ENCODE assay signal across 8 cellular contexts in the genomic region with DNA sequence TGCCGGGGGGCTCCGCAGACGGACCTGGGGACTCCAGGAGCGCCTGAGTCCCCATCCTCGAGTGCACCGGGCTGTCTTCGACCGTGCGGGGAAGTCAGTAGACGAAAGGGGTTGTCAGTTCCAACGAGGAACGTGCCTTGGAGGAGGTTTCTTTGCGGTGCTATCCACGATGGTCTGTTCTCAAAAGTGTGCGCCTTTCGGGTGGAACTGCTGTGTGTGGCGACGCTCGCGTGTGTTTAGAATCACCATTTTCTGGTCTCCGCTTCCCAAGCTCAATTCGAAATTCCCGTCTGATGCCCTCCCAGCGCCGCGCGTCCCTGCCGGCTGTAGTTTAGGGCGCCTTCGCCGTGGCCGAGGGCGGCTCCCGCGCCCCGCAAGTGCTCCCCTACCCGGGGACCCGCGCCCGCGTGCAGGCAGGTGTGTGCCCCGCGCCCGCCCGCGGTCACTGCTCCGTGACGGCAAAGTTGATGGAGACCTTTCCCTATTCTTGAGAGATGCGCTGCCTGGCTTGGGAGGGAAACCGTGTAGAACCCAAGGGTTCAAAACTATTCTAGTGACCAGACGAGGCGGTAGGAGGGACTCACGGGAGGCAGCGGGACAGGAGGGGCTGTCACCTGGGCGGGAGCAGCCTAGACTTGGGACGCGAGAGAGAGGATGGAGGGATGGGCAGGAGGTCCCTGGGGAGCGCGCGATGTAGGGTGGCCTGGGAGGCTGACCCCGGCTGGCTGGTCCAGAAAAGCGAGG. TPM values are rescaled to one million over a fixed set of nuclear protein-coding genes. Genes with fewer than 3 reads are reported as not detected.
DNase-seq lines count a peak whose midpoint lies in the region; ATAC-seq and TF ChIP-seq lines count a peak whose summit lies in the region.

No MANE protein-coding gene starts in this region.

- no peak for TF ChIP-seq CTCF in Peyer's patch (IDR thresholded peaks at IDR 0.05)
- TF ChIP-seq CTCF in fibroblast of mammary gland (conservative IDR thresholded peaks at IDR 0.05; ENCODE audit: control insufficient read depth, insufficient read depth, low read depth, low read length) = no peak
- TF ChIP-seq CTCF in osteocyte (IDR thresholded peaks at IDR 0.05) = no peak

- H3K36me3 ChIP-seq in Peyer's patch = no peaks in the 10 kb centered on the region
- no peaks in the 10 kb centered on the region for H3K36me3 ChIP-seq in Karpas-422 (ENCODE audit: insufficient read depth, low read length)

- peak overlapping the region; percentile 19 to 53 (median 34) for H3K4me3 ChIP-seq in Peyer's patch
- peak overlapping the region; percentile 45 for H3K4me3 ChIP-seq in fibroblast of mammary gland (ENCODE audit: control insufficient read depth, low read depth, low read length)
- no peak overlapping the region for H3K4me3 ChIP-seq in Karpas-422 (ENCODE audit: low read length)

- H3K9me2 ChIP-seq in Karpas-422 (replicated peaks; ENCODE audit: insufficient read depth, low read length) = no peaks in the 10 kb centered on the region

- ATAC-seq in GM18498 (IDR thresholded peaks at IDR 0.05; ENCODE audit: unreplicated experiment) (peak; percentile 25), GM18858 (IDR thresholded peaks at IDR 0.05; ENCODE audit: unreplicated experiment) (no peak), GM21390 (IDR thresholded peaks at IDR 0.05; ENCODE audit: unreplicated experiment) (no peak)

- DNase-seq in Peyer's patch (no peak), fibroblast of mammary gland (ENCODE audit: low read depth) (peak; percentile 28), osteocyte (ENCODE audit: extremely low spot score, unreplicated experiment) (no peak), Karpas-422 (no peak), occipital lobe (lab: John Stamatoyannopoulos, UW) (no peak)

- H3K4me1 Mint-ChIP-seq in osteocyte (ENCODE audit: unreplicated experiment) = peaks cover 15% of the 10 kb centered on the region

- H3K36me3 Mint-ChIP-seq in osteocyte (ENCODE audit: unreplicated experiment) = peaks cover 2% of the 10 kb centered on the region

- no peak overlapping the region for H2AFZ ChIP-seq in Karpas-422 (ENCODE audit: low read length)

- peak overlapping the region; percentile 75 for H3K4me3 Mint-ChIP-seq in osteocyte (ENCODE audit: unreplicated experiment)

- H3K9me3 ChIP-seq in Peyer's patch (no peaks in the 10 kb centered on the region), Karpas-422 (ENCODE audit: low read length) (peaks cover 12% of the 10 kb centered on the region)

- no peak overlapping the region for H3K9ac ChIP-seq in Karpas-422 (ENCODE audit: low read length)

- H4K20me1 ChIP-seq in Karpas-422 (ENCODE audit: insufficient read depth, low read depth, low read length) = no peaks in the 10 kb centered on the region

- H3K9me3 Mint-ChIP-seq in osteocyte (ENCODE audit: unreplicated experiment) = no peaks in the 10 kb centered on the region

- no peak overlapping the region for H3K4me2 ChIP-seq in Karpas-422 (ENCODE audit: low read depth, low read length, poor library complexity, severe bottlenecking)

- H3K27me3 Mint-ChIP-seq in osteocyte (ENCODE audit: unreplicated experiment) = peaks cover 60% of the 10 kb centered on the region

- H3K27me3 ChIP-seq in Peyer's patch = peaks cover 0 to 15% of the 10 kb centered on the region in 2 donors
- no peaks in the 10 kb centered on the region for H3K27me3 ChIP-seq in Karpas-422 (ENCODE audit: low read length)

- H3K79me2 ChIP-seq in Karpas-422 (ENCODE audit: low read length) = no peaks in the 10 kb centered on the region

- no peak for TF ChIP-seq POLR2A in Peyer's patch (IDR thresholded peaks at IDR 0.05)

- H3K27ac ChIP-seq in Peyer's patch (no peak overlapping the region), Karpas-422 (ENCODE audit: low read length) (no peak overlapping the region)

- H3K27ac Mint-ChIP-seq in osteocyte (ENCODE audit: unreplicated experiment) = no peak overlapping the region

- H3K4me1 ChIP-seq in Peyer's patch (peaks cover 0 to 7% (median 0%) of the 10 kb centered on the region in 4 donors), Karpas-422 (ENCODE audit: low read length) (no peaks in the 10 kb centered on the region)

RNA-seq across cellular contexts. Expression of a gene that starts 1.0 kb away (rescaled TPM):
- 1 to 10 TPM in 1 of 4 donors, under 1 TPM in 3; 0.13 to 5.2 (median 0.50) TPM for total RNA-seq in Peyer's patch
- 3.0 and 4.6 TPM in 2 replicates for total RNA-seq in osteocyte
- total RNA-seq in Karpas-422 (2014; rRNA removed; shearing (Covaris generic); ENCODE audit: low replicate concordance) = not detected in 2 replicates
- 91.4 TPM for total RNA-seq in occipital lobe

Comparison
In these comparisons a context has a peak if more than half of its experiments do, and no peak if none do; other contexts are left out.
1. RNA of a gene that starts 1.0 kb away (total RNA-seq): 91.4 TPM in occipital lobe (single experiment); 3.0 to 4.6 TPM in osteocyte, 0.13 to 5.2 TPM in Peyer's patch and not detected in Karpas-422; every median in the first group is over 10 times any median in the second.